ENCODE assay signal across 8 cellular contexts in genomic region chr9:137083418-137084004, GRCh38. TPM values are rescaled to one million over a fixed set of nuclear protein-coding genes. Genes with fewer than 3 reads are reported as not detected.
A peak's percentile ranks its signal among the peaks of the same experiment; 100 is the strongest.
DNase-seq lines count a peak whose midpoint lies in the region; ATAC-seq and TF ChIP-seq lines count a peak whose summit lies in the region.

No MANE protein-coding gene starts in this region.

- peaks cover 9% of the 10 kb centered on the region for H4K20me1 ChIP-seq in neural progenitor cell (ENCODE audit: low read depth)

- H3K4me3 ChIP-seq in neural progenitor cell: no peak overlapping the region

- peak; percentile 17 for DNase-seq in G401 (ENCODE audit: low spot score)
- peak; percentile 50 for DNase-seq in NCI-H2171 treated with DMSO at 0.1 percent for 48 hours (lab: John Stamatoyannopoulos, UW)
- DNase-seq in chondrocyte (ENCODE audit: low spot score): no peak
- peak; percentile 75 for DNase-seq in neural progenitor cell (ENCODE audit: low spot score)
- DNase-seq in CD14-positive monocyte (ENCODE audit: low spot score): no peak

- peaks cover 9% of the 10 kb centered on the region for H3K36me3 Mint-ChIP-seq in chondrocyte (ENCODE audit: low read depth)
- H3K36me3 Mint-ChIP-seq in neural progenitor cell: no peaks in the 10 kb centered on the region
- peaks cover 25 to 52% of the 10 kb centered on the region in 2 donors for H3K36me3 Mint-ChIP-seq in CD14-positive monocyte

- peaks cover 66% of the 10 kb centered on the region for H3K27me3 ChIP-seq in neural progenitor cell

- ATAC-seq in GM18511 (IDR thresholded peaks at IDR 0.05; ENCODE audit: unreplicated experiment) (no peak), GM19395 (IDR thresholded peaks at IDR 0.05; ENCODE audit: unreplicated experiment) (no peak), GM18907 (IDR thresholded peaks at IDR 0.05; ENCODE audit: unreplicated experiment) (no peak)

- H3F3A ChIP-seq in neural progenitor cell (ENCODE audit: low read depth): peaks cover 29% of the 10 kb centered on the region

- H3K4me3 Mint-ChIP-seq in chondrocyte (ENCODE audit: unreplicated experiment) (no peak overlapping the region), neural progenitor cell (no peak overlapping the region), CD14-positive monocyte (no peak overlapping the region)

- intact Hi-C loops in CD14-positive monocyte (cut with micrococcal nuclease): no loop called here

- H3K9ac ChIP-seq in neural progenitor cell: no peak overlapping the region

- H3K27ac Mint-ChIP-seq in chondrocyte (ENCODE audit: unreplicated experiment) (peak overlapping the region; percentile 94), neural progenitor cell (no peak overlapping the region), CD14-positive monocyte (peak overlapping the region in 3 of 7 donors; percentile 9 to 76 (median 75))

- H3K4me1 ChIP-seq in neural progenitor cell: peaks cover 17% of the 10 kb centered on the region

- H2AFZ ChIP-seq in neural progenitor cell (replicated peaks): no peak overlapping the region

- H3K27me3 Mint-ChIP-seq in chondrocyte (ENCODE audit: low read depth): no peaks in the 10 kb centered on the region
- H3K27me3 Mint-ChIP-seq in neural progenitor cell (ENCODE audit: insufficient read depth, low read depth): peaks cover 31% of the 10 kb centered on the region
- H3K27me3 Mint-ChIP-seq in CD14-positive monocyte (ENCODE audit: low read depth in 3 of 3): peaks cover 0 to 1% (median 0%) of the 10 kb centered on the region in 3 donors

- in situ Hi-C loops in G401 (cut with HindIII; ENCODE audit: low sequenced_read_pairs): no loop called here

- TF ChIP-seq CTCF in chondrocyte (IDR thresholded peaks at IDR 0.05): no peak
- no peak for TF ChIP-seq CTCF in neural progenitor cell (IDR thresholded peaks at IDR 0.05)
- TF ChIP-seq CTCF in CD14-positive monocyte (IDR thresholded peaks at IDR 0.05): no peak

- no peak overlapping the region for H3K4me2 ChIP-seq in neural progenitor cell

- no peaks in the 10 kb centered on the region for H3K36me3 ChIP-seq in neural progenitor cell

- H3K79me2 ChIP-seq in neural progenitor cell (ENCODE audit: low read depth): peaks cover 9% of the 10 kb centered on the region

- H3K27ac ChIP-seq in neural progenitor cell: no peak overlapping the region

- H3K4me1 Mint-ChIP-seq in chondrocyte (ENCODE audit: low read depth): peaks cover 41% of the 10 kb centered on the region
- H3K4me1 Mint-ChIP-seq in neural progenitor cell: peaks cover 32% of the 10 kb centered on the region
- peaks cover 30% of the 10 kb centered on the region for H3K4me1 Mint-ChIP-seq in CD14-positive monocyte

- H3K9me3 ChIP-seq in neural progenitor cell (ENCODE audit: low read depth): no peaks in the 10 kb centered on the region

- H3K9me3 Mint-ChIP-seq in chondrocyte (ENCODE audit: low read depth) (no peaks in the 10 kb centered on the region), neural progenitor cell (no peaks in the 10 kb centered on the region), CD14-positive monocyte (peaks cover 0 to 9% (median 0%) of the 10 kb centered on the region in 7 donors)

RNA-seq across cellular contexts. Expression of gene MAN1B1, which starts 3.3 kb away (rescaled TPM):
- total RNA-seq in G401 (2014; rRNA removed; shearing (Covaris generic)): 67.0 and 73.9 TPM in 2 replicates
- 105 to 117 TPM (median 106 TPM) in 3 replicates for total RNA-seq in chondrocyte
- 24.6 and 43.5 TPM in 2 replicates for total RNA-seq in neural progenitor cell (ENCODE audit: low replicate concordance)
- 10 to 100 TPM; 29.3 to 38.2 TPM for polyA plus RNA-seq in CD14-positive monocyte

RNA-seq across cellular contexts. Expression of gene UAP1L1, which starts 6.2 kb away (rescaled TPM):
- total RNA-seq in G401 (2014; rRNA removed; shearing (Covaris generic)): 28.9 and 34.7 TPM in 2 replicates
- total RNA-seq in chondrocyte (26.1 to 44.0 TPM (median 41.7 TPM) in 3 replicates), neural progenitor cell (ENCODE audit: low replicate concordance) (0.12 and 0.51 TPM in 2 replicates)
- 10 to 100 TPM in 1 of 2 donors, 1 to 10 TPM in 1; 5.7 to 14.8 TPM for polyA plus RNA-seq in CD14-positive monocyte

RNA-seq across cellular contexts. Expression of gene SAPCD2, which starts 13.2 kb away (rescaled TPM):
- total RNA-seq in G401 (2014; rRNA removed; shearing (Covaris generic)): 62.9 and 63.5 TPM in 2 replicates
- total RNA-seq in chondrocyte (0.87 to 3.2 TPM (median 2.5 TPM) in 3 replicates), neural progenitor cell (ENCODE audit: low replicate concordance) (5.7 and 27.7 TPM in 2 replicates)
- polyA plus RNA-seq in CD14-positive monocyte: 1 to 10 TPM; 1.7 to 3.1 TPM

RNA-seq across cellular contexts. Expression of gene ENTPD2, which starts 29.6 kb away (rescaled TPM):
- not detected in 2 replicates for total RNA-seq in G401 (2014; rRNA removed; shearing (Covaris generic))
- total RNA-seq in chondrocyte (0.15 TPM in 1 of 3 replicates, not detected in the others), neural progenitor cell (ENCODE audit: low replicate concordance) (not detected in 2 replicates)
- not detected for polyA plus RNA-seq in CD14-positive monocyte

RNA-seq across cellular contexts. Expression of gene DPP7, which starts 31.0 kb away (rescaled TPM):
- total RNA-seq in G401 (2014; rRNA removed; shearing (Covaris generic)): 1.2 and 3.0 TPM in 2 replicates
- total RNA-seq in chondrocyte: 54.0 to 85.0 TPM (median 82.2 TPM) in 3 replicates
- total RNA-seq in neural progenitor cell (ENCODE audit: low replicate concordance): 2.6 and 24.3 TPM in 2 replicates
- 100 to 1,000 TPM in 1 of 2 donors, 10 to 100 TPM in 1; 68.3 to 150 TPM for polyA plus RNA-seq in CD14-positive monocyte

Comparison
In these comparisons a context has a peak if more than half of its experiments do, and no peak if none do; other contexts are left out.
1. DNase-seq: peak in G401 (single experiment), NCI-H2171 treated with DMSO at 0.1 percent for 48 hours (single experiment) and neural progenitor cell (single experiment); none in chondrocyte (single experiment) and CD14-positive monocyte (single experiment).
2. RNA of gene UAP1L1, which starts 6.2 kb away (total RNA-seq): 26.1 to 44.0 TPM in chondrocyte and 28.9 to 34.7 TPM in G401; 0.12 to 0.51 TPM in neural progenitor cell; every median in the first group is over 10 times any median in the second.